In the genomic region with DNA sequence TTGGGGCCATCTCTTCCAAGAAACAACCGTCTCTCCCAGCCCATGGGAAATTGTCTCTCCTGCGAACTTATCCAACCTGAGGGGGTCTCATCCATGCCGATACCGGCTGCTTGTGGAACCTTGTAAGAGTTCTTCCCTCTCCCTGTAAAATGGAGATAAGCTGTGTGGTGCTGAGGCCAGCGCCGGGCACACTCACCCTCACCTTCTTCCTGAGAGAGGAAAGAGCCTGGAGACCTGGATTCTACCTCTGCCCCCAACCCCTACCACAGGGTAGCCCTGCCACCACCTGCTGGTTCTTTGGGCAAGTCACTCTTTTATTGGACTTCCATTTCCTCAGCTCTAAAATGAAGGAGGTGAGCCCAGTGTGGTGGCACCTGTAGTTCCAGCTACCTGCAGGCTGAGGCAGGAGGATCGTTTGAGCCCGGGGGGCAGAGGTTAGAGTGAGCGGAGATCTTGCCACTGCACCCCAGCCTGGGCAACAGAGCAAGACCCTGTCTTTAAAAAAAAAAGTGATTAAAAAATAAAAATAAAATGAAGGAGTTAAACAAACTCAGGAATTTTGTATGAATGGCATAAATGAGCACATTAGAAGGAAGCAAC, we compare ENCODE assay signal across 8 cellular contexts. TPM values are rescaled to one million over a fixed set of nuclear protein-coding genes. Genes with fewer than 3 reads are reported as not detected.
DNase-seq lines count a peak whose midpoint lies in the region; ATAC-seq and TF ChIP-seq lines count a peak whose summit lies in the region.

No MANE protein-coding gene starts in this region.

- H3K27ac Mint-ChIP-seq in activated CD4-positive, alpha-beta T cell treated with anti-CD3 and anti-CD28 coated beads, Interleukin-2, amount 10 ng/mL, durations not matched to agents 24 days and 14 days, result peak overlapping the region; percentile 76
- peak overlapping the region; percentile 75 for H3K27ac Mint-ChIP-seq in activated naive CD8-positive, alpha-beta T cell

- peaks cover 5 to 49% (median 36%) of the 10 kb centered on the region in 5 donors for H3K4me1 ChIP-seq in subcutaneous abdominal adipose tissue (ENCODE audit: control insufficient read depth in 5 of 5, insufficient read depth in 5 of 5, low read length in 5 of 5)

- H3K9me3 Mint-ChIP-seq in activated CD4-positive, alpha-beta T cell treated with anti-CD3 and anti-CD28 coated beads, Interleukin-2, amount 10 ng/mL, durations not matched to agents 24 days and 14 days, result no peaks in the 10 kb centered on the region
- H3K9me3 Mint-ChIP-seq in activated naive CD8-positive, alpha-beta T cell (ENCODE audit: low read depth), result no peaks in the 10 kb centered on the region

- no peaks in the 10 kb centered on the region for H3K36me3 Mint-ChIP-seq in activated CD4-positive, alpha-beta T cell treated with anti-CD3 and anti-CD28 coated beads, Interleukin-2, amount 10 ng/mL, durations not matched to agents 24 days and 14 days (ENCODE audit: low read depth)
- no peaks in the 10 kb centered on the region for H3K36me3 Mint-ChIP-seq in activated naive CD8-positive, alpha-beta T cell

- peaks cover 10% of the 10 kb centered on the region for H3K4me1 Mint-ChIP-seq in activated CD4-positive, alpha-beta T cell treated with anti-CD3 and anti-CD28 coated beads, Interleukin-2, amount 10 ng/mL, durations not matched to agents 24 days and 14 days
- H3K4me1 Mint-ChIP-seq in activated naive CD8-positive, alpha-beta T cell (ENCODE audit: low read depth), result peaks cover 11% of the 10 kb centered on the region

- no peak for DNase-seq in activated CD4-positive, alpha-beta T cell treated with anti-CD3 and anti-CD28 coated beads, Interleukin-2, amount 10 ng/mL, durations not matched to agents 24 days and 14 days
- no peak for DNase-seq in activated CD4-positive, alpha-beta T cell treated with anti-CD3 and anti-CD28 coated beads, Interleukin-2, amount 50 U/mL, for 4 hours
- DNase-seq in NK-92 (lab: John Stamatoyannopoulos, UW; ENCODE audit: unreplicated experiment), result no peak
- no peak for DNase-seq in lower leg skin (ENCODE audit: low spot score in 2 of 2)

- H3K9me3 ChIP-seq in iPS-18c (ENCODE audit: control insufficient read depth, insufficient read depth, low read length) (no peaks in the 10 kb centered on the region), subcutaneous abdominal adipose tissue (ENCODE audit: control insufficient read depth in 5 of 5, low read length in 5 of 5) (no peaks in the 10 kb centered on the region)

- no peaks in the 10 kb centered on the region for H3K36me3 ChIP-seq in subcutaneous abdominal adipose tissue (ENCODE audit: control insufficient read depth in 5 of 5, insufficient read depth in 5 of 5, low read length in 5 of 5)

- no peak for TF ChIP-seq CTCF in lower leg skin (IDR thresholded peaks at IDR 0.05)

- H3K27ac ChIP-seq in subcutaneous abdominal adipose tissue (ENCODE audit: low read depth, low read length), result peak overlapping the region; percentile 86

- peak overlapping the region; percentile 15 to 77 (median 68) for H3K9ac ChIP-seq in subcutaneous abdominal adipose tissue (ENCODE audit: low read length in 5 of 5)

- H3K27me3 Mint-ChIP-seq in activated CD4-positive, alpha-beta T cell treated with anti-CD3 and anti-CD28 coated beads, Interleukin-2, amount 10 ng/mL, durations not matched to agents 24 days and 14 days, result peaks cover 15% of the 10 kb centered on the region
- H3K27me3 Mint-ChIP-seq in activated naive CD8-positive, alpha-beta T cell, result no peaks in the 10 kb centered on the region

- no peak for TF ChIP-seq POLR2A in lower leg skin (IDR thresholded peaks at IDR 0.05)

- no peaks in the 10 kb centered on the region for H3K27me3 ChIP-seq in subcutaneous abdominal adipose tissue (ENCODE audit: control insufficient read depth in 5 of 5, insufficient read depth in 4 of 5, low read length in 5 of 5)

- WGBS in lower leg skin, 2 donors, result 38 to 40% methylated on average over 9 of the region's 9 CpGs

- H3K4me3 Mint-ChIP-seq in activated CD4-positive, alpha-beta T cell treated with anti-CD3 and anti-CD28 coated beads, Interleukin-2, amount 10 ng/mL, durations not matched to agents 24 days and 14 days, result peak overlapping the region; percentile 88
- peak overlapping the region; percentile 87 for H3K4me3 Mint-ChIP-seq in activated naive CD8-positive, alpha-beta T cell

- ATAC-seq in GM21825 (IDR thresholded peaks at IDR 0.05; ENCODE audit: unreplicated experiment), result no peak

- intact Hi-C loops in activated CD4-positive, alpha-beta T cell treated with anti-CD3 and anti-CD28 coated beads, Interleukin-2, amount 10 ng/mL, durations not matched to agents 24 days and 14 days (cut with micrococcal nuclease), result loop anchor here (2.0 kb wide), 2 partner anchors 39 to 43 kb away; partner anchors contain the start of gene PSAP
- intact Hi-C loops in lower leg skin (cut with DNase I; ENCODE audit: low total_unique reads), result no loop called here

- H3K4me3 ChIP-seq in iPS-18c (ENCODE audit: insufficient read depth, low read depth, low read length) (peak overlapping the region; percentile 63), subcutaneous abdominal adipose tissue (ENCODE audit: low read depth in 1 of 5, low read length in 5 of 5) (peak overlapping the region; percentile 66 to 85 (median 73)), lower leg skin (ENCODE audit: low read depth, poor library complexity, severe bottlenecking) (no peak overlapping the region)

RNA-seq across cellular contexts. Expression of gene PSAP, which starts 38.4 kb away (rescaled TPM):
- total RNA-seq in activated CD4-positive, alpha-beta T cell treated with anti-CD3 and anti-CD28 coated beads, Interleukin-2, amount 10 ng/mL, durations not matched to agents 24 days and 14 days, result 97.9 and 99.9 TPM in 2 replicates
- 100 to 1,000 TPM; 425 to 693 (median 495) TPM for total RNA-seq in lower leg skin
